In the genomic region with DNA sequence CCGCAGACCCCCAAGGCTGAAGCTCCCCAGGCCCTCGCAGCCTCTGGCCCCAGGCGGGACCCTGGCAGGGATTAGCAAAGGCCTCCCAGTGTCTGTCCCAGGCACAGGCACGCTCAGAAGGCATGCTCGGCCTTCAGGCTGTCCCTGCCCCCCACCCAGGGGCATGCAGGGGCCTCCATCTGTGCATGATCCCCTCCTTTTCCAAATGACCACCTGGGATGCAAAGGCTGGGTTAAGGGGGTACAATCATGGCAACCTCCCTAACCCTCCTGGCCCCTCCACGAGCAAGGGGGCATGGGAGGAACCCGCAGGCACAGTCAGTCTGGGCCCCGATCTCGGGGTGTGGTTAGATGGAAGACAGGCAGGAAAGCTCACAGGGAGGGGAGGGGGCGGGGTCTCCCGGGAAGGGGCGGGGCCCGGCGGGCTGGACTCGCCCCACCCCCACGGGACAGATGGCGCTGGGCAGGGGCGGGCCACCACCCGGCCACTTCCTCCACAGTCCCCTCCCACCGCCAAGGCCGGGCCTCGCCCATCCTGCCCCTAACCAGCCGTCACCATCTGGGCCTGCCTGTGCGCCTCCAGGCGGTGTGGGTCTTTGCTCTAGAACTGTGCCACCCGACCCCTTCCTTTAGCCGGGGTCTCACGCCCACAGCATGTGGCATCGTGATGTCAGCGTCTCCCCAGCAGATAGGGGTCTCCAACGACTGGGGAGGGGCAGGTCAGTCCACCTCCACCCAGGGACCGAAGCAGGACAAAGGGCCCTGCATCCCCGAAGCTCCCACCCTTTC, we compare ENCODE assay signal across 1 cellular context.
A peak's percentile ranks its signal among the peaks of the same experiment; 100 is the strongest.
TF ChIP-seq lines count a peak whose summit lies in the region.

No MANE protein-coding gene starts in this region.

TF ChIP-seq in endothelial cell of umbilical vein, 7 proteins besides CTCF, POLR2A, EP300 and RAD21 (continued from another document):
- peak; percentile 69 for TF ChIP-seq POLR2AphosphoS5 (IDR thresholded peaks at IDR 0.05; ENCODE audit: insufficient read depth, low read depth, low read length)
- TF ChIP-seq, protein P1, sequence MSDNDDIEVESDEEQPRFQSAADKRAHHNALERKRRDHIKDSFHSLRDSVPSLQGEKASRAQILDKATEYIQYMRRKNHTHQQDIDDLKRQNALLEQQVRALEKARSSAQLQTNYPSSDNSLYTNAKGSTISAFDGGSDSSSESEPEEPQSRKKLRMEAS (IDR thresholded peaks at IDR 0.05; ENCODE audit: insufficient read depth, insufficient read length): no peak
- TF ChIP-seq GATA2 (IDR thresholded peaks at IDR 0.05; ENCODE audit: insufficient read depth, insufficient read length, low read depth, low read length): no peak
